1 cellular context compared by ENCODE assay signal in genomic region chr15:42273099-42273899, GRCh38.
TF ChIP-seq lines count a peak whose summit lies in the region.

Gene GANC (plus strand): TSS chr15:42273201. CDS start chr15:42274482, 1,281 bp downstream.
Gene TMEM87A (minus strand): TSS chr15:42273433. CDS start chr15:42273398, 35 bp downstream.

TF ChIP-seq in GM12878, 131 proteins besides CTCF, POLR2A, EP300 and RAD21 (continued from another document and continues in another):
- TF ChIP-seq E4F1 (IDR thresholded peaks at IDR 0.05; ENCODE audit: borderline replicate concordance, partially characterized antibody): peak; percentile 87
- TF ChIP-seq ATF7 (IDR thresholded peaks at IDR 0.05; ENCODE audit: low read depth): peak; percentile 71
- TF ChIP-seq EZH2 (IDR thresholded peaks at IDR 0.05; ENCODE audit: borderline replicate concordance, control insufficient read depth, low read depth, low read length): no peak
- TF ChIP-seq ZNF274 (IDR thresholded peaks at IDR 0.05; ENCODE audit: insufficient read depth, insufficient read length): no peak
- peak; percentile 66; the same call in 1 of the 2 replicates for TF ChIP-seq CREB1 (IDR thresholded peaks at IDR 0.05; ENCODE audit: low read depth)
- TF ChIP-seq CHD2 (IDR thresholded peaks at IDR 0.05; ENCODE audit: borderline replicate concordance, low read depth, low read length): no peak
- peak in 1 of 2 experiments; percentile 49; a peak in 2 of 3 replicates for TF ChIP-seq EGR1 (IDR thresholded peaks at IDR 0.05; ENCODE audit: borderline replicate concordance in 1 of 2, low read depth in 2 of 2, low read length in 2 of 2)
- no peak for TF ChIP-seq MEF2A (IDR thresholded peaks at IDR 0.05; ENCODE audit: insufficient read depth, low read depth, low read length)
- no peak; the same call in 1 of the 2 replicates for TF ChIP-seq MTA3 (IDR thresholded peaks at IDR 0.05; ENCODE audit: borderline replicate concordance, low read length)
- no peak for TF ChIP-seq PBX3 (IDR thresholded peaks at IDR 0.05; ENCODE audit: insufficient replicate concordance, low read depth, low read length)
- no peak for TF ChIP-seq NFYA (IDR thresholded peaks at IDR 0.05; ENCODE audit: borderline replicate concordance, low read depth, low read length)
- no peak for TF ChIP-seq CUX1 (IDR thresholded peaks at IDR 0.05; ENCODE audit: insufficient replicate concordance, low read depth, low read length)
- peak; percentile 44 for TF ChIP-seq CREM (IDR thresholded peaks at IDR 0.05; ENCODE audit: low read depth)
- no peak for TF ChIP-seq FOS (IDR thresholded peaks at IDR 0.05; ENCODE audit: borderline replicate concordance, extremely low read depth, insufficient read length)
- TF ChIP-seq PKNOX1 (IDR thresholded peaks at IDR 0.05): peak; percentile 74
- TF ChIP-seq MLLT1 (IDR thresholded peaks at IDR 0.05): peak; percentile 84; the same call in 1 of the 2 replicates
- TF ChIP-seq SMAD5 (IDR thresholded peaks at IDR 0.05; ENCODE audit: low read depth): peak; percentile 95
- TF ChIP-seq ASH2L (IDR thresholded peaks at IDR 0.05; ENCODE audit: borderline replicate concordance, low read depth): no peak; the same call in 1 of the 2 replicates
- no peak for TF ChIP-seq SPI1 (IDR thresholded peaks at IDR 0.05; ENCODE audit: borderline replicate concordance, insufficient read depth, low read depth, low read length)
- no peak for TF ChIP-seq SREBF2 (IDR thresholded peaks at IDR 0.05; ENCODE audit: low read length)
- 0 out of 4 replicates have a peak, but pooled peaks of 1 of the 2 experiments have one; percentile 34 for TF ChIP-seq SRF (IDR thresholded peaks at IDR 0.05; ENCODE audit: low read depth in 2 of 2, low read length in 2 of 2)
- TF ChIP-seq POLR2AphosphoS5 (IDR thresholded peaks at IDR 0.05; ENCODE audit: low read length): peak; percentile 99
- TF ChIP-seq TAF1 (IDR thresholded peaks at IDR 0.05; ENCODE audit: borderline replicate concordance, low read depth, low read length): peak; percentile 91
- peak; percentile 90 for TF ChIP-seq GABPA (IDR thresholded peaks at IDR 0.05; ENCODE audit: low read depth)
- no peak for TF ChIP-seq SMC3 (IDR thresholded peaks at IDR 0.05; ENCODE audit: borderline replicate concordance, low read length)
- TF ChIP-seq PML (IDR thresholded peaks at IDR 0.05; ENCODE audit: low read length): peak; percentile 98
- peak; percentile 31; the same call in 1 of the 2 replicates for TF ChIP-seq BACH1 (IDR thresholded peaks at IDR 0.05; ENCODE audit: borderline replicate concordance)
- peak; percentile 84 for TF ChIP-seq E2F8 (IDR thresholded peaks at IDR 0.05; ENCODE audit: low read depth, partially characterized antibody)
- TF ChIP-seq GATAD2B (conservative IDR thresholded peaks at IDR 0.05; ENCODE audit: low read depth): peak; percentile 72
- TF ChIP-seq POU2F2 (IDR thresholded peaks at IDR 0.05; ENCODE audit: borderline replicate concordance, low read depth, low read length): no peak
- peak; percentile 86 for TF ChIP-seq NKRF (conservative IDR thresholded peaks at IDR 0.05)
- TF ChIP-seq RELA (IDR thresholded peaks at IDR 0.05; ENCODE audit: borderline replicate concordance, partially characterized antibody): peak; percentile 41
- no peak for TF ChIP-seq IRF5 (IDR thresholded peaks at IDR 0.05; ENCODE audit: borderline replicate concordance)
- TF ChIP-seq IKZF2 (IDR thresholded peaks at IDR 0.05): peak; percentile 36 to 58; a peak in 2 of 4 replicates
- no peak for TF ChIP-seq ATF2 (IDR thresholded peaks at IDR 0.05; ENCODE audit: low read length)
- TF ChIP-seq NR2C1 (IDR thresholded peaks at IDR 0.05): peak; percentile 65
- TF ChIP-seq CBX3 (IDR thresholded peaks at IDR 0.05; ENCODE audit: borderline replicate concordance, low read depth): no peak
- TF ChIP-seq KAT2A (conservative IDR thresholded peaks at IDR 0.05; ENCODE audit: control insufficient read depth, low read depth, low read length): no peak
- TF ChIP-seq TCF12 (IDR thresholded peaks at IDR 0.05; ENCODE audit: low read depth, low read length): peak; percentile 59; the same call in 1 of the 2 replicates
- peak; percentile 95 for TF ChIP-seq POLR2AphosphoS2 (IDR thresholded peaks at IDR 0.05; ENCODE audit: low read depth, low read length)
